In genomic region chr18:59139291-59139614, GRCh38 we compare ENCODE assay signal across 8 cellular contexts. TPM values are rescaled to one million over a fixed set of nuclear protein-coding genes. Genes with fewer than 3 reads are reported as not detected.
DNase-seq lines count a peak whose midpoint lies in the region; TF ChIP-seq lines count a peak whose summit lies in the region.

No MANE protein-coding gene starts in this region.

- peak overlapping the region; percentile 32; the same call in 1 of the 2 replicates for H3K27ac ChIP-seq in GM23248
- H3K27ac ChIP-seq in RWPE1, result peak overlapping the region; percentile 78
- no peak overlapping the region for H3K27ac ChIP-seq in neural progenitor cell

- CTCF ChIA-PET in RWPE1 (lab: Yijun Ruan, JAX), result no interaction called here

- no peaks in the 10 kb centered on the region for H3K36me3 Mint-ChIP-seq in neural progenitor cell

- H3K4me2 ChIP-seq in GM23248 (ENCODE audit: unreplicated experiment) (peak overlapping the region; percentile 87), neural progenitor cell (peak overlapping the region; percentile 88)

- peak; percentile 99 for DNase-seq in DMS53 treated with DMSO at 0.1 percent for 48 hours (lab: John Stamatoyannopoulos, UW; ENCODE audit: unreplicated experiment)
- peak; percentile 91 for DNase-seq in GM23248
- peak; percentile 79 for DNase-seq in LNCaP clone FGC (ENCODE audit: low read depth)
- peak; percentile 91 for DNase-seq in RWPE1 (ENCODE audit: low spot score)
- DNase-seq in activated effector memory CD4-positive, alpha-beta T cell treated with Interleukin-2 at 50 U/mL for 16 hours, result peak; percentile 88
- peak; percentile 67 for DNase-seq in fibroblast of the conjunctiva (ENCODE audit: low read depth)
- peak; percentile 93 for DNase-seq in neural progenitor cell (ENCODE audit: low spot score)
- DNase-seq in stromal cell of bone marrow (ENCODE audit: low read depth), result peak; percentile 52

- peaks cover 6% of the 10 kb centered on the region for H3K27me3 Mint-ChIP-seq in neural progenitor cell (ENCODE audit: insufficient read depth, low read depth)

- H3K4me1 ChIP-seq in GM23248 (ENCODE audit: insufficient read depth), result no peaks in the 10 kb centered on the region
- peaks cover 14% of the 10 kb centered on the region for H3K4me1 ChIP-seq in neural progenitor cell

- H3F3A ChIP-seq in GM23248 (ENCODE audit: insufficient read depth), result peaks cover 3% of the 10 kb centered on the region; the same call in 1 of the 2 replicates
- H3F3A ChIP-seq in neural progenitor cell (ENCODE audit: low read depth), result no peaks in the 10 kb centered on the region

- H3K27me3 ChIP-seq in GM23248 (replicated peaks; ENCODE audit: insufficient read depth) (peaks cover 6% of the 10 kb centered on the region; the same call in 1 of the 2 replicates), neural progenitor cell (peaks cover 37% of the 10 kb centered on the region)

- in situ Hi-C loops in GM23248 (cut with MboI), result no loop called here

- no peaks in the 10 kb centered on the region for H3K9me3 ChIP-seq in GM23248 (ENCODE audit: low read depth)
- no peaks in the 10 kb centered on the region for H3K9me3 ChIP-seq in neural progenitor cell (ENCODE audit: low read depth)

- peaks cover 22% of the 10 kb centered on the region for H3K4me1 Mint-ChIP-seq in neural progenitor cell

- H3K79me2 ChIP-seq in GM23248 (ENCODE audit: insufficient read depth) (no peaks in the 10 kb centered on the region), neural progenitor cell (ENCODE audit: low read depth) (peaks cover 27% of the 10 kb centered on the region)

- no peaks in the 10 kb centered on the region for H3K36me3 ChIP-seq in GM23248 (ENCODE audit: low read depth)
- H3K36me3 ChIP-seq in neural progenitor cell, result no peaks in the 10 kb centered on the region

- no peaks in the 10 kb centered on the region for H3K9me2 ChIP-seq in GM23248 (ENCODE audit: insufficient read depth)

- H3K4me3 ChIP-seq in GM23248, result peak overlapping the region; percentile 89
- peak overlapping the region; percentile 78 for H3K4me3 ChIP-seq in LNCaP clone FGC (ENCODE audit: low read depth, low read length)
- H3K4me3 ChIP-seq in neural progenitor cell, result peak overlapping the region; percentile 74

- H4K20me1 ChIP-seq in GM23248 (ENCODE audit: insufficient read depth), result no peaks in the 10 kb centered on the region
- peaks cover 10% of the 10 kb centered on the region for H4K20me1 ChIP-seq in neural progenitor cell (ENCODE audit: low read depth)

- H2AFZ ChIP-seq in GM23248 (peak overlapping the region; percentile 95), neural progenitor cell (replicated peaks) (peak overlapping the region; percentile 96)

- H3K9me3 Mint-ChIP-seq in neural progenitor cell, result no peaks in the 10 kb centered on the region

- 1 to 2% methylated on average over 15 of the region's 15 CpGs for WGBS in GM23248 (ENCODE audit: low coverage in 1 of 2, low lambda C conversion rate in 2 of 2, missing lambda C conversion rate in 2 of 2), 2 experiments

- TF ChIP-seq CTCF in LNCaP clone FGC (IDR thresholded peaks at IDR 0.05; ENCODE audit: control insufficient read depth, extremely low read depth, insufficient read depth) (no peak), RWPE1 (conservative IDR thresholded peaks at IDR 0.05; ENCODE audit: low read depth) (no peak), neural progenitor cell (IDR thresholded peaks at IDR 0.05) (no peak)

- peak overlapping the region; percentile 79 for H3K9ac ChIP-seq in GM23248
- no peak overlapping the region for H3K9ac ChIP-seq in neural progenitor cell

- H3K4me3 Mint-ChIP-seq in neural progenitor cell, result peak overlapping the region; percentile 95

- POLR2A ChIA-PET in RWPE1 (lab: Yijun Ruan, JAX; ENCODE audit: low non-redundant PET), result no interaction called here

- peak overlapping the region; percentile 96 for H3K27ac Mint-ChIP-seq in neural progenitor cell

RNA-seq across cellular contexts. Expression of gene SEC11C, which starts 0.4 kb away (rescaled TPM):
- total RNA-seq in GM23248 (2014; rRNA removed; shearing (Covaris generic)), result 7.7 and 16.7 TPM in 2 replicates
- 62.0 and 63.9 TPM in 2 replicates for polyA plus RNA-seq in GM23248 (2016; fragmentation: Nextera tagmentation; extraction: Ambion mirVana)
- 26.7 and 53.4 TPM in 2 replicates for total RNA-seq in neural progenitor cell (ENCODE audit: low replicate concordance)
